17 cellular contexts compared by ENCODE assay signal in genomic region chr12:2754208-2754607, GRCh38. TPM values are rescaled to one million over a fixed set of nuclear protein-coding genes. Genes with fewer than 3 reads are reported as not detected.
DNase-seq lines count a peak whose midpoint lies in the region; ATAC-seq and TF ChIP-seq lines count a peak whose summit lies in the region.
"Had no signal": no experiment of that assay in that cellular context is flagged by ENCODE, and none has a peak within 500 bp of the region (broad histone marks: within the 10 kb centered on the region; RNA-seq: fewer than 3 reads in every experiment).

No MANE protein-coding gene starts in this region.

- peak overlapping the region; percentile 76 for H3K4me2 ChIP-seq in GM23338
- H3K4me2 ChIP-seq: BLaER1 had no signal

- H3K36me3 ChIP-seq in GM23338 (ENCODE audit: insufficient read depth) = no peaks in the 10 kb centered on the region
- H3K36me3 ChIP-seq: BLaER1, HAP-1 had no signal

- no peak overlapping the region for H3K4me3 Mint-ChIP-seq in GM23338
- H3K4me3 Mint-ChIP-seq: B cell; CD4-positive, CD25-positive, alpha-beta regulatory T cell; CD8-positive, alpha-beta T cell had no signal

- H3K27ac ChIP-seq in GM23338 (ENCODE audit: low read depth) (no peak overlapping the region), VCaP (peak overlapping the region; percentile 98)
- H3K27ac ChIP-seq: BLaER1, C4-2B had no signal

- H3K79me2 ChIP-seq in GM23338 (replicated peaks; ENCODE audit: insufficient read depth) = no peaks in the 10 kb centered on the region

- ATAC-seq in GM23338 (no peak), HG03045 (IDR thresholded peaks at IDR 0.05; ENCODE audit: unreplicated experiment) (no peak)
- ATAC-seq: CD8-positive, alpha-beta T cell; GM12878 had no signal

- DNase-seq in Ammon's horn (ENCODE audit: low spot score) (peak; percentile 11), GM23338 (ENCODE audit: low spot score) (peak; percentile 29), NCI-H526 (lab: John Stamatoyannopoulos, UW) (peak; percentile 96 to 99), GDM1 (lab: John Stamatoyannopoulos, UW) (no peak)
- DNase-seq in activated effector memory CD4-positive, alpha-beta T cell treated with Interleukin-2 at 50 U/mL for 16 hours = no peak
- DNase-seq: CD4-positive, CD25-positive, alpha-beta regulatory T cell; CD8-positive, alpha-beta T cell; DMS 273 treated with DMSO at 0.1 percent for 48 hours; DND-41; GOT3 had no signal

- H4K20me1 ChIP-seq in GM23338 (replicated peaks; ENCODE audit: insufficient read depth) = no peaks in the 10 kb centered on the region

- no peak overlapping the region for H3K27ac Mint-ChIP-seq in GM23338
- H3K27ac Mint-ChIP-seq: B cell; CD4-positive, CD25-positive, alpha-beta regulatory T cell; CD8-positive, alpha-beta T cell had no signal

- peak overlapping the region; percentile 53; the same call in 1 of the 2 replicates for H3K4me3 ChIP-seq in GM23338
- H3K4me3 ChIP-seq: BLaER1, GM12878, HAP-1 had no signal

- peaks cover 18% of the 10 kb centered on the region for H3K27me3 ChIP-seq in GM23338 (ENCODE audit: insufficient read depth)

- H2AFZ ChIP-seq in GM23338 = no peak overlapping the region

- no peaks in the 10 kb centered on the region for H3K36me3 Mint-ChIP-seq in GM23338 (ENCODE audit: low read depth)

- H3K27me3 Mint-ChIP-seq in GM23338 (ENCODE audit: insufficient read depth, low read depth, poor library complexity) = peaks cover 15% of the 10 kb centered on the region

- no peak for TF ChIP-seq CTCF in GM23338 (conservative IDR thresholded peaks at IDR 0.05; ENCODE audit: low read depth in 2 of 2)
- TF ChIP-seq CTCF in VCaP (conservative IDR thresholded peaks at IDR 0.05) = no peak

- no peaks in the 10 kb centered on the region; the same call in 2 of the 3 replicates for H3K9me3 Mint-ChIP-seq in GM23338
- H3K9me3 Mint-ChIP-seq: CD8-positive, alpha-beta T cell had no signal

- 0 out of 2 replicates have a peak, but pooled peaks cover 3% of the 10 kb centered on the region for H3K9me2 ChIP-seq in GM23338 (ENCODE audit: insufficient read depth)

- peaks cover 57% of the 10 kb centered on the region for H3K4me1 Mint-ChIP-seq in GM23338
- H3K4me1 Mint-ChIP-seq: B cell; CD4-positive, CD25-positive, alpha-beta regulatory T cell had no signal

- H3F3A ChIP-seq in GM23338 (replicated peaks; ENCODE audit: low read depth) = no peaks in the 10 kb centered on the region

- peaks cover 64% of the 10 kb centered on the region for H3K4me1 ChIP-seq in GM23338 (ENCODE audit: insufficient read depth)
- H3K4me1 ChIP-seq: BLaER1, HAP-1 had no signal

TF ChIP-seq in GM23338, 12 proteins besides CTCF, POLR2A, EP300 and RAD21:
- TF ChIP-seq STAT1 (IDR thresholded peaks at IDR 0.05; ENCODE audit: unreplicated experiment) (no peak), CREB1 (CRISPR knock-in tag; IDR thresholded peaks at IDR 0.05; ENCODE audit: low read depth) (no peak), ZNF462 (CRISPR knock-in tag; IDR thresholded peaks at IDR 0.05) (no peak), EZH2phosphoT487 (IDR thresholded peaks at IDR 0.05; ENCODE audit: unreplicated experiment) (no peak), REST (IDR thresholded peaks at IDR 0.05; ENCODE audit: unreplicated experiment) (no peak), EZH2 (IDR thresholded peaks at IDR 0.05; ENCODE audit: low read depth, unreplicated experiment) (no peak), ETS1 (IDR thresholded peaks at IDR 0.05) (no peak)

RNA-seq across cellular contexts. Expression of gene FKBP4, which starts 40.6 kb away (rescaled TPM):
- total RNA-seq in GM23338 (2014; rRNA removed; shearing (Covaris generic)) = 203 and 223 TPM in 2 replicates
- 117 and 126 TPM in 2 replicates for polyA plus RNA-seq in GM23338 (2016; fragmentation: Nextera tagmentation; extraction: Ambion mirVana)

RNA-seq across cellular contexts. Expression of gene ITFG2, which starts 58.3 kb away (rescaled TPM):
- 17.3 and 19.8 TPM in 2 replicates for total RNA-seq in GM23338 (2014; rRNA removed; shearing (Covaris generic))
- 32.6 and 41.2 TPM in 2 replicates for polyA plus RNA-seq in GM23338 (2016; fragmentation: Nextera tagmentation; extraction: Ambion mirVana)

Comparison
In these comparisons a context has a peak if more than half of its experiments do, and no peak if none do; other contexts are left out.
1. DNase-seq: peak in Ammon's horn (single experiment), GM23338 (single experiment) and NCI-H526 (2 of 2); none in GDM1 (single experiment) and activated effector memory CD4-positive, alpha-beta T cell treated with Interleukin-2 at 50 U/mL for 16 hours (single experiment).